ENCODE assay signal across 8 cellular contexts in the genomic region with DNA sequence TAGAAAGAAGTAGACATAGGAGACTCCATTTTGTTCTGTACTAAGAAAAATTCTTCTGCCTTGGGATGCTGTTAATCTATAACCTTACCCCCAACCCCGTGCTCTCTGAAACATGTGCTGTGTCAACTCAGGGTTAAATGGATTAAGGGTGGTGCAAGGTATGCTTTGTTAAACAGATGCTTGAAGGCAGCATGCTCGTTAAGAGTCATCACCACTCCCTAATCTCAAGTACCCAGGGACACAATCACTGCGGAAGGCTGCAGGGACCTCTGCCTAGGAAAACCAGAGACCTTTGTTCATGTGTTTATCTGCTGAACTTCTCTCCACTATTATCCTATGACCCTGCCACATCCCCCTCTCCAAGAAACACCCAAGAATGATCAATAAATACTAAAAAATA. TPM values are rescaled to one million over a fixed set of nuclear protein-coding genes. Genes with fewer than 3 reads are reported as not detected.
"Had no signal": no experiment of that assay in that cellular context is flagged by ENCODE, and none has a peak within 500 bp of the region (broad histone marks: within the 10 kb centered on the region; RNA-seq: fewer than 3 reads in every experiment).

No MANE protein-coding gene starts in this region.

RNA-seq across cellular contexts. Expression of a gene that starts 9.4 kb away (rescaled TPM):
- total RNA-seq: activated CD4-positive, alpha-beta T cell treated with anti-CD3 and anti-CD28 coated beads for 36 hours; activated CD4-positive, alpha-beta T cell treated with anti-CD3 and anti-CD28 coated beads, Interleukin-2, amount 10 ng/mL, durations not matched to agents 7 days and 5 days; activated CD8-positive, alpha-beta memory T cell treated with anti-CD3 and anti-CD28 coated beads, Interleukin-2, amount 10 ng/mL, durations not matched to agents 7 days and 5 days; activated CD8-positive, alpha-beta T cell treated with anti-CD3 and anti-CD28 coated beads, Interleukin-2, amount 10 ng/mL, durations not matched to agents 7 days and 5 days; activated naive CD8-positive, alpha-beta T cell treated with anti-CD3 and anti-CD28 coated beads, Interleukin-2, amount 10 ng/mL, durations not matched to agents 7 days and 5 days; activated T-helper 2 cell treated with anti-CD3 and anti-CD28 coated beads, Interferon-gamma antibody, Interleukin-2, Interleukin-4, amounts not matched to agents 10 μg/mL and 5 μg/mL and 100 μg/mL, durations not matched to agents 14 hours and 24 hours and 36 hours; T-helper 17 cell had no signal
- polyA plus RNA-seq: cardiac muscle cell had no signal
